In the genomic region with DNA sequence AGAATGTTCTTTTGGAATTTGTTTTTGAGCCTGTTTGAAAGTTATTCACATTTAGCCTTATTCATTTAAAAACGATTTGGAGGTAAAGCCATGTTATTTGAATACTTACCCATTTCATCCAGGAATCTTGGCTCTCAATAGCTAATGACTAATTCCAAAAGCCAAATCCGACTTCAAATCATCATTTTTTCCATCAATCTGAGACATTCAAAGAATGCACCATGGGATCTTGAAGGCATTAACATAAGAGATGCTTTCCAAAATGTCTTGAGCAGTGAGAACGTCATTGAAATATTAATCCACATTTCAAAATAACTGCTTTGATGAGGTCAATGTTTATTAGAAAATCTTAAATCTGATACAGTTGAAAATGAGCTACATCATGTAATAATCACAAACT, we compare ENCODE assay signal across 33 cellular contexts.
"Had no signal": no experiment of that assay in that cellular context is flagged by ENCODE, and none has a peak within 500 bp of the region (broad histone marks: within the 10 kb centered on the region; RNA-seq: fewer than 3 reads in every experiment).

No MANE protein-coding gene starts in this region.

- H3K4me1 ChIP-seq: ascending aorta, body of pancreas, gastroesophageal sphincter had no signal

- ATAC-seq: activated CD4-positive, CD25-positive, alpha-beta regulatory T cell treated with anti-CD3 and anti-CD28 coated beads, Interleukin-2, amount 50 U/mL, for 24 hours; activated CD8-positive, alpha-beta T cell treated with anti-CD3 and anti-CD28 coated beads for 36 hours; activated naive CD4-positive, alpha-beta T cell treated with anti-CD3 and anti-CD28 coated beads, Interleukin-2, amount 50 U/mL, for 72 hours; body of pancreas; esophagus mucosa; gastroesophageal sphincter; T-helper 17 cell had no signal

- H3K27me3 ChIP-seq: ascending aorta, body of pancreas, cardiac muscle cell, dorsolateral prefrontal cortex, gastroesophageal sphincter had no signal

- H3K27ac ChIP-seq: ascending aorta, body of pancreas, cardiac muscle cell, coronary artery, dorsolateral prefrontal cortex, gastroesophageal sphincter, WERI-Rb-1 had no signal

- H3K9me3 Mint-ChIP-seq: endodermal cell had no signal

- H3K27me3 Mint-ChIP-seq: activated B cell treated with CpG ODN at 0.5 μM for 24 hours; activated CD8-positive, alpha-beta T cell treated with anti-CD3 and anti-CD28 coated beads for 36 hours; activated naive CD4-positive, alpha-beta T cell treated with anti-CD3 and anti-CD28 coated beads, Interleukin-2, amount 10 ng/mL, durations not matched to agents 7 days and 5 days; activated naive CD8-positive, alpha-beta T cell treated with anti-CD3 and anti-CD28 coated beads, Interleukin-2, amount 10 ng/mL, durations not matched to agents 7 days and 5 days; dendritic cell treated with granulocyte-macrophage colony-stimulating factor and Interleukin-4, amounts not matched to agents 40 ng/mL and 50 ng/mL, for 4 days; T-helper 17 cell had no signal

- H3K4me3 Mint-ChIP-seq: activated B cell treated with CpG ODN at 0.5 μM for 24 hours; activated CD8-positive, alpha-beta T cell treated with anti-CD3 and anti-CD28 coated beads for 36 hours; activated naive CD4-positive, alpha-beta T cell treated with anti-CD3 and anti-CD28 coated beads, Interleukin-2, amount 10 ng/mL, durations not matched to agents 7 days and 5 days; activated naive CD8-positive, alpha-beta T cell treated with anti-CD3 and anti-CD28 coated beads, Interleukin-2, amount 10 ng/mL, durations not matched to agents 7 days and 5 days; dendritic cell treated with granulocyte-macrophage colony-stimulating factor and Interleukin-4, amounts not matched to agents 40 ng/mL and 50 ng/mL, for 4 days; endodermal cell; T-helper 17 cell; T-helper 2 cell treated with Interferon-gamma antibody and Interleukin-4, amounts not matched to agents 5 μg/mL and 100 μg/mL, for 36 hours had no signal

- H3K9me3 ChIP-seq: ascending aorta, body of pancreas, gastroesophageal sphincter had no signal

- H3K4me1 Mint-ChIP-seq: activated B cell treated with CpG ODN at 0.5 μM for 24 hours; activated naive CD4-positive, alpha-beta T cell treated with anti-CD3 and anti-CD28 coated beads, Interleukin-2, amount 10 ng/mL, durations not matched to agents 7 days and 5 days; activated naive CD8-positive, alpha-beta T cell treated with anti-CD3 and anti-CD28 coated beads, Interleukin-2, amount 10 ng/mL, durations not matched to agents 7 days and 5 days; endodermal cell; T-helper 17 cell had no signal

- H3K36me3 Mint-ChIP-seq: activated naive CD4-positive, alpha-beta T cell treated with anti-CD3 and anti-CD28 coated beads, Interleukin-2, amount 10 ng/mL, durations not matched to agents 7 days and 5 days; activated naive CD4-positive, alpha-beta T cell treated with anti-CD3 and anti-CD28 coated beads, Interleukin-2, amount 50 U/mL, for 72 hours; activated naive CD8-positive, alpha-beta T cell treated with anti-CD3 and anti-CD28 coated beads, Interleukin-2, amount 10 ng/mL, durations not matched to agents 7 days and 5 days had no signal

- H3K4me3 ChIP-seq: ascending aorta, body of pancreas, cardiac muscle cell, coronary artery, dorsolateral prefrontal cortex, gastroesophageal sphincter had no signal

- H3K27ac Mint-ChIP-seq: activated B cell treated with CpG ODN at 0.5 μM for 24 hours; activated CD8-positive, alpha-beta T cell treated with anti-CD3 and anti-CD28 coated beads for 36 hours; activated naive CD4-positive, alpha-beta T cell treated with anti-CD3 and anti-CD28 coated beads, Interleukin-2, amount 10 ng/mL, durations not matched to agents 7 days and 5 days; activated naive CD4-positive, alpha-beta T cell treated with anti-CD3 and anti-CD28 coated beads, Interleukin-2, amount 50 U/mL, for 72 hours; activated naive CD8-positive, alpha-beta T cell treated with anti-CD3 and anti-CD28 coated beads, Interleukin-2, amount 10 ng/mL, durations not matched to agents 7 days and 5 days; dendritic cell treated with granulocyte-macrophage colony-stimulating factor and Interleukin-4, amounts not matched to agents 40 ng/mL and 50 ng/mL, for 4 days; endodermal cell; T-helper 17 cell; T-helper 2 cell treated with Interferon-gamma antibody and Interleukin-4, amounts not matched to agents 5 μg/mL and 100 μg/mL, for 36 hours had no signal

- H3K36me3 ChIP-seq: ascending aorta, cardiac muscle cell, gastroesophageal sphincter, WERI-Rb-1 had no signal

- DNase-seq: activated B cell treated with CpG ODN at 0.5 μM for 24 hours; activated CD4-positive, alpha-beta T cell treated with anti-CD3 and anti-CD28 coated beads for 48 hours; activated CD4-positive, alpha-beta T cell treated with anti-CD3 and anti-CD28 coated beads, Interleukin-2, amount 50 U/mL, for 1 hour; activated CD4-positive, alpha-beta T cell treated with anti-CD3 and anti-CD28 coated beads, Interleukin-2, amount 50 U/mL, for 48 hours; activated CD8-positive, alpha-beta memory T cell treated with anti-CD3 and anti-CD28 coated beads for 24 hours; activated CD8-positive, alpha-beta T cell treated with anti-CD3 and anti-CD28 coated beads for 36 hours; activated gamma-delta T cell; activated naive CD4-positive, alpha-beta T cell; activated naive CD4-positive, alpha-beta T cell treated with anti-CD3 and anti-CD28 coated beads, Interleukin-2, amount 10 ng/mL, durations not matched to agents 7 days and 5 days; activated naive CD8-positive, alpha-beta T cell treated with anti-CD3 and anti-CD28 coated beads, Interleukin-2, amount 10 ng/mL, durations not matched to agents 7 days and 5 days; activated T-cell treated with anti-CD3 and anti-CD28 coated beads, Interleukin-2, amount 50 U/mL, for 1 hour; activated T-cell treated with anti-CD3 and anti-CD28 coated beads, Interleukin-2, amount 50 U/mL, for 48 hours; body of pancreas; central memory CD4-positive, alpha-beta T cell; cerebellar nuclear complex; dorsolateral prefrontal cortex; effector memory CD4-positive, alpha-beta T cell; endodermal cell; foreskin melanocyte; hippocampal formation; T-helper 1 cell; T-helper 17 cell; T1000; WERI-Rb-1 had no signal
